ENCODE assay signal across 9 cellular contexts in the genomic region with DNA sequence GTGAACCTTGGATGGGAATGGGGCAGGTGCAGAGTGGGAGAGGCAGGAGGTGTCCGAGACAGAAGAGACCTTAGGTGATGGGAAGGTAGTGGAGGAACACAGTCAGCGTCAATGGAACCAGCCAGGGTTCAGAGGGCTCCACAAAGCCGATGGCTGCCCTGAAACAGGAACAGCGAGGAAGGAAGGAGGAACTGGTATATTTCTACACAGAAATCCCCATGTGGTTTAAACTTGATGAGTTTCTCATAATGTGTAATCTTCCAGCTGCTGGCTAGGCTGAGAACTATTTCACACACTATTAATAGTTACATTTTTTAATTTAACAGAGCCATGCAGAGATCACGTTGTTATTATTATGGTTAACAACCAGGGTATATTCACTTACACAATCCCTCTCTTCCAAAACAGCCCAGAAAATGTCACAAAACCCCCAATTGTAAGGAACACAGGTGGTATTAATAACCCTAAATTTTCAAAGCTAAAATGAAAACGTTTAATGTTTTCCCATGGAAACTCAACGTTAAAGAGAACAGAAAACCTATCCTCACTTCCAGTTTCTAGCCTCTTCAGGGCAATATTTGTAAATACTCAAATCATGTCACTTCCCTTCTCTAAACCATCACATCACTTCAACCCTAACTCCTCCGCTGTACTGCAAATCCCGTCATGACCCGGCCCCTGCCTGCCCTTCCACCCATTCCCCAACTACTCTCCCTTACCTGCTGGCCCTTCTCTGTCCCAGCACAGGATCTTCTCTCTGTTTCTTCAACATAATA.
DNase-seq lines count a peak whose midpoint lies in the region; ATAC-seq and TF ChIP-seq lines count a peak whose summit lies in the region.
"Had no signal": no experiment of that assay in that cellular context is flagged by ENCODE, and none has a peak within 500 bp of the region (broad histone marks: within the 10 kb centered on the region; RNA-seq: fewer than 3 reads in every experiment).

No MANE protein-coding gene starts in this region.

- ATAC-seq in HG02763 (IDR thresholded peaks at IDR 0.05; ENCODE audit: unreplicated experiment), result peak; percentile 37
- ATAC-seq in HG03521 (IDR thresholded peaks at IDR 0.05; ENCODE audit: unreplicated experiment), result no peak

- peak overlapping the region; percentile 51 for H3K4me3 ChIP-seq in GM12865 (ENCODE audit: low read depth, low read length)
- H3K4me3 ChIP-seq in mucosa of rectum (ENCODE audit: low read length in 2 of 2), result peak overlapping the region; percentile 32 to 36

- peak overlapping the region; percentile 40 to 43 for H3K9ac ChIP-seq in mucosa of rectum (ENCODE audit: low read depth in 1 of 2, low read length in 2 of 2)

- DNase-seq in GM12865 (ENCODE audit: low read depth) (peak; percentile 83), NCI-H1417 treated with DMSO at 0.1 percent for 48 hours (lab: John Stamatoyannopoulos, UW) (no peak), DMS153 (lab: John Stamatoyannopoulos, UW) (no peak), cerebellar cortex (ENCODE audit: low spot score) (no peak)

- 33 to 42% (median 34%) methylated on average over 10 of the region's 10 CpGs for WGBS in adipose tissue, 3 donors

- peaks cover 0 to 8% of the 10 kb centered on the region in 2 donors for H3K36me3 ChIP-seq in mucosa of rectum (ENCODE audit: control insufficient read depth in 2 of 2, insufficient read depth in 2 of 2, low read length in 2 of 2)

- peaks cover 36 to 47% of the 10 kb centered on the region in 2 donors for H3K4me1 ChIP-seq in mucosa of rectum (ENCODE audit: control insufficient read depth in 2 of 2, insufficient read depth in 2 of 2, low read length in 2 of 2)

- H3K9me3 ChIP-seq in mucosa of rectum (ENCODE audit: control insufficient read depth in 2 of 2, low read length in 2 of 2), result no peaks in the 10 kb centered on the region

- H3K27ac ChIP-seq in adipose tissue (ENCODE audit: low read depth, low read length), result peak overlapping the region; percentile 81
- peak overlapping the region; percentile 89 to 91 for H3K27ac ChIP-seq in mucosa of rectum (ENCODE audit: low read depth in 2 of 2, low read length in 2 of 2)
- H3K27ac ChIP-seq: epithelial cell of prostate had no signal

- no peak for TF ChIP-seq CTCF in GM12865 (IDR thresholded peaks at IDR 0.05; ENCODE audit: insufficient read depth, low read depth, low read length, missing control alignments)

- no peaks in the 10 kb centered on the region for H3K27me3 ChIP-seq in mucosa of rectum (ENCODE audit: control insufficient read depth in 2 of 2, insufficient read depth in 2 of 2, low read length in 2 of 2)
